Comparison of ENCODE assay signal across 13 cellular contexts in genomic region chr16:57898961-57899360, GRCh38.
"Had no signal": no experiment of that assay in that cellular context is flagged by ENCODE, and none has a peak within 500 bp of the region (broad histone marks: within the 10 kb centered on the region; RNA-seq: fewer than 3 reads in every experiment).

No MANE protein-coding gene starts in this region.

- H3K27ac Mint-ChIP-seq: activated CD4-positive, alpha-beta T cell treated with anti-CD3 and anti-CD28 coated beads, Interleukin-2, amount 10 ng/mL, durations not matched to agents 24 days and 14 days; activated CD8-positive, alpha-beta T cell treated with anti-CD3 and anti-CD28 coated beads, Interleukin-2, amount 10 ng/mL, durations not matched to agents 7 days and 5 days; activated T-cell treated with anti-CD3 and anti-CD28 coated beads, Interleukin-2, amount 50 U/mL, for 72 hours; endodermal cell; mesothelial cell of epicardium; stimulated activated effector memory CD8-positive, alpha-beta T cell treated with anti-CD3 and anti-CD28 coated beads, Interleukin-12 subunit alpha, Interleukin-12 subunit beta, amount 100 ng/mL, for 72 hours; T-helper 2 cell treated with Interferon-gamma antibody and Interleukin-4, amounts not matched to agents 5 μg/mL and 100 μg/mL, for 36 hours had no signal

- H3K27ac ChIP-seq: lower lobe of right lung, pancreas, thoracic aorta, uterus had no signal

- H3K9me3 ChIP-seq: lower lobe of right lung, pancreas, thoracic aorta, uterus had no signal

- H3K4me1 ChIP-seq: uterus had no signal

- H3K27me3 ChIP-seq: pancreas, uterus had no signal

- H3K36me3 ChIP-seq: lower lobe of right lung, pancreas, thoracic aorta, uterus had no signal

- H3K9me3 Mint-ChIP-seq: activated CD4-positive, alpha-beta T cell treated with anti-CD3 and anti-CD28 coated beads, Interleukin-2, amount 10 ng/mL, durations not matched to agents 24 days and 14 days; activated T-cell treated with anti-CD3 and anti-CD28 coated beads, Interleukin-2, amount 50 U/mL, for 72 hours; endodermal cell; neural crest cell; stimulated activated effector memory CD8-positive, alpha-beta T cell treated with anti-CD3 and anti-CD28 coated beads, Interleukin-12 subunit alpha, Interleukin-12 subunit beta, amount 100 ng/mL, for 72 hours; T-helper 2 cell treated with Interferon-gamma antibody and Interleukin-4, amounts not matched to agents 5 μg/mL and 100 μg/mL, for 36 hours had no signal

- DNase-seq: cerebellar nuclear complex had no signal

- H3K36me3 Mint-ChIP-seq: mesothelial cell of epicardium; stimulated activated effector memory CD8-positive, alpha-beta T cell treated with anti-CD3 and anti-CD28 coated beads, Interleukin-12 subunit alpha, Interleukin-12 subunit beta, amount 100 ng/mL, for 72 hours had no signal

- H3K4me3 Mint-ChIP-seq: activated CD4-positive, alpha-beta T cell treated with anti-CD3 and anti-CD28 coated beads, Interleukin-2, amount 10 ng/mL, durations not matched to agents 24 days and 14 days; activated CD8-positive, alpha-beta T cell treated with anti-CD3 and anti-CD28 coated beads, Interleukin-2, amount 10 ng/mL, durations not matched to agents 7 days and 5 days; activated T-cell treated with anti-CD3 and anti-CD28 coated beads, Interleukin-2, amount 50 U/mL, for 72 hours; endodermal cell; mesothelial cell of epicardium; neural crest cell; stimulated activated effector memory CD8-positive, alpha-beta T cell treated with anti-CD3 and anti-CD28 coated beads, Interleukin-12 subunit alpha, Interleukin-12 subunit beta, amount 100 ng/mL, for 72 hours; T-helper 2 cell treated with Interferon-gamma antibody and Interleukin-4, amounts not matched to agents 5 μg/mL and 100 μg/mL, for 36 hours had no signal

- H3K4me3 ChIP-seq: lower lobe of right lung, pancreas, thoracic aorta, uterus had no signal
